Comparison of ENCODE assay signal across 29 cellular contexts in the genomic region with DNA sequence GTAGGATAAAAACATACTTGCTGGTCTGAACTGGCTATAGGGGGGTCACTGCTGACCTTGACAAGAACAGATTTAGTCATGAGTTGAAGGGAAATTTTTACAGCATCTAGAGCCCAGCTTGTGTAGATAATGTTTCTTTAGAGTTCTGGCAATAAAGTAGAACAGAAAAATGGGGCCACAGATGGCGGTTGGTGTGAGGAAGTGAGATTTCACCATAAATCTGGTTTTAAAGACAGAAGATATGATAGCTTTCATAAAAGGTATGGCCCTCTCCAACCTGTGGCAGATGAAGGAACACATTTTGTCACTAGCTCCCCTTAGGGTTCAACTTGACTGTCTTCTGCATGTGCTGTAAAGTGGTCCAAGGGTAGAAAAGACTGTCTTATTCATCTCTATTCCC.
"Had no signal": no experiment of that assay in that cellular context is flagged by ENCODE, and none has a peak within 500 bp of the region (broad histone marks: within the 10 kb centered on the region; RNA-seq: fewer than 3 reads in every experiment).

No MANE protein-coding gene starts in this region.

- H3K4me1 ChIP-seq: foreskin keratinocyte, heart left ventricle, thyroid gland, upper lobe of right lung had no signal

- DNase-seq: activated CD4-positive, alpha-beta memory T cell treated with anti-CD3 and anti-CD28 coated beads for 36 hours; activated CD4-positive, alpha-beta T cell treated with anti-CD3 and anti-CD28 coated beads, Interleukin-2, amount 10 ng/mL, durations not matched to agents 24 days and 14 days; activated CD4-positive, CD25-positive, alpha-beta regulatory T cell treated with anti-CD3 and anti-CD28 coated beads, Interleukin-2, amount 50 U/mL, for 72 hours; activated CD8-positive, alpha-beta memory T cell treated with anti-CD3 and anti-CD28 coated beads, Interleukin-2, amount 50 U/mL, for 4 hours; activated effector memory CD4-positive, alpha-beta T cell treated with Interleukin-2 at 50 U/mL for 16 hours; activated naive CD4-positive, alpha-beta T cell treated with Interleukin-2 at 50 U/mL for 16 hours; activated T-cell treated with anti-CD3 and anti-CD28 coated beads, Interleukin-2, amount 50 U/mL, for 48 hours; endodermal cell; foreskin keratinocyte; heart left ventricle; immature natural killer cell; kidney; left colon; mammary epithelial cell; naive B cell; nephron progenitor cell; stimulated activated CD4-positive, alpha-beta T cell treated with anti-CD3 and anti-CD28 coated beads, Interleukin-12 subunit alpha, Interleukin-12 subunit beta, amount 100 ng/mL, for 4 hours; stimulated activated CD4-positive, alpha-beta T cell treated with anti-CD3 and anti-CD28 coated beads, Interleukin-4, amount 100 ng/mL, for 4 hours; stimulated activated CD8-positive, alpha-beta memory T cell treated with anti-CD3 and anti-CD28 coated beads, Interleukin-4, amount 100 ng/mL, for 48 hours; stimulated activated naive B cell treated with anti-CD40 and anti-IgM and Interleukin-4, amounts not matched to agents 10 μg/mL and 1 μg/mL and 100 μg/mL, for 72 hours; stomach; T1000; thyroid gland; upper lobe of right lung had no signal

- ATAC-seq: esophagus mucosa, foreskin keratinocyte, heart left ventricle, left colon, sciatic nerve, upper lobe of right lung had no signal

- H3K27me3 ChIP-seq: foreskin keratinocyte, heart left ventricle, neutrophil, stomach, thyroid gland, upper lobe of right lung had no signal

- FAIRE-seq: bronchial epithelial cell, kidney had no signal

- H3K27ac ChIP-seq: foreskin keratinocyte, heart left ventricle, neutrophil, skin epidermis, stomach, thyroid gland, upper lobe of right lung had no signal

- H3K9me3 ChIP-seq: heart left ventricle, neutrophil, stomach, thyroid gland, upper lobe of right lung had no signal

- H3K4me3 ChIP-seq: heart left ventricle, skin epidermis, stomach, thyroid gland, upper lobe of right lung had no signal
